Comparison of ENCODE assay signal across 1 cellular context in the genomic region with DNA sequence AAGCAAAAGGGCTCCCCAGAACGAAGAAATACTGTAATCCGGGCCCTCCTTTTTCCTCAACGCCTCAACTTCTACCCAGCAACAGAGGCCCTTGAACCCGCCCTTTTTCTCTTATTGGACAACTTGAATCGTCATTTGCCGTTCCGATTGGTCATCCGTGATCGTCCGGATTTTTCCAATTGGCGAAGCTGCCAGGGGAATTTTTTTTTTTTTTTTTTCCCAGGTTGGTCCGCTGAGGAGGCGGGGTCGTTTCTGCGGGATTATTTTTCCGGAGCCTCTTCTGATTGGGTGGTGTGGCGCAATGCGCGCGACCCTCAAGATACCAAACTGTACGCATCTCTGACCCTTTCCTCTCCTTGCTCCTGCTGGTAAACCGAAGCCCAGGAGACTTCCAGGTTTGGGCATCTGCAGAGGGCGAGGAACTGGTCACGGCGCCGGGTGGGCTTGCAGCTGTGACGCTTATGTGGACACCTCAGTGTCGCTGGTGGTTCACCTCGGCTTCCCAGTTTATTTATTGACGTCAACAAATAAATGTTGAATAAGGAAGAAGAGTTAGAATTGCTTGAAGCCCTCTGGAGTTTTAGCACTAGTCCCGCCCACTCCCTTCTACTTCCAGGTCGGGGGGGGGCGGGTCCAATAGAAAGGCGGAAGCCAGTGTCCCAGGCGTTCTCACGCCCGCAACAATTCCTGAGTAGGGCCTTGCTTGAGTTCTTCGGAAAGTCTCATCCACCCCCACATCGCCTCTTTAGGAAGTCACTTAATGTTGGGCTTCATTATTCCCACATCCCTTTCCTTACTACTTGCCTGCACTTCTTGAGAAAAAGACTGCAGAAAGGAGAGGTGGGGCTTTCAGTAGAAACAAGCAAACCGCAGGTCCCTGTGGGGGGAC.
A peak's percentile ranks its signal among the peaks of the same experiment; 100 is the strongest.
TF ChIP-seq lines count a peak whose summit lies in the region.

A gene with protein sequence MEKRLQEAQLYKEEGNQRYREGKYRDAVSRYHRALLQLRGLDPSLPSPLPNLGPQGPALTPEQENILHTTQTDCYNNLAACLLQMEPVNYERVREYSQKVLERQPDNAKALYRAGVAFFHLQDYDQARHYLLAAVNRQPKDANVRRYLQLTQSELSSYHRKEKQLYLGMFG (plus strand): TSS at position 654 of the 889 bp plus-strand sequence. CDS start 363 bp downstream, outside the sequence.

TF ChIP-seq in HepG2, 621 proteins besides CTCF, POLR2A, EP300 and RAD21 (continued from another document and continues in another):
- no peak for TF ChIP-seq NRL (CRISPR knock-in tag; IDR thresholded peaks at IDR 0.05; ENCODE audit: borderline replicate concordance)
- TF ChIP-seq, protein P1, sequence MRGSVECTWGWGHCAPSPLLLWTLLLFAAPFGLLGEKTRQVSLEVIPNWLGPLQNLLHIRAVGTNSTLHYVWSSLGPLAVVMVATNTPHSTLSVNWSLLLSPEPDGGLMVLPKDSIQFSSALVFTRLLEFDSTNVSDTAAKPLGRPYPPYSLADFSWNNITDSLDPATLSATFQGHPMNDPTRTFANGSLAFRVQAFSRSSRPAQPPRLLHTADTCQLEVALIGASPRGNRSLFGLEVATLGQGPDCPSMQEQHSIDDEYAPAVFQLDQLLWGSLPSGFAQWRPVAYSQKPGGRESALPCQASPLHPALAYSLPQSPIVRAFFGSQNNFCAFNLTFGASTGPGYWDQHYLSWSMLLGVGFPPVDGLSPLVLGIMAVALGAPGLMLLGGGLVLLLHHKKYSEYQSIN (CRISPR knock-in tag; IDR thresholded peaks at IDR 0.05; ENCODE audit: borderline replicate concordance) = no peak
- TF ChIP-seq, protein P2, sequence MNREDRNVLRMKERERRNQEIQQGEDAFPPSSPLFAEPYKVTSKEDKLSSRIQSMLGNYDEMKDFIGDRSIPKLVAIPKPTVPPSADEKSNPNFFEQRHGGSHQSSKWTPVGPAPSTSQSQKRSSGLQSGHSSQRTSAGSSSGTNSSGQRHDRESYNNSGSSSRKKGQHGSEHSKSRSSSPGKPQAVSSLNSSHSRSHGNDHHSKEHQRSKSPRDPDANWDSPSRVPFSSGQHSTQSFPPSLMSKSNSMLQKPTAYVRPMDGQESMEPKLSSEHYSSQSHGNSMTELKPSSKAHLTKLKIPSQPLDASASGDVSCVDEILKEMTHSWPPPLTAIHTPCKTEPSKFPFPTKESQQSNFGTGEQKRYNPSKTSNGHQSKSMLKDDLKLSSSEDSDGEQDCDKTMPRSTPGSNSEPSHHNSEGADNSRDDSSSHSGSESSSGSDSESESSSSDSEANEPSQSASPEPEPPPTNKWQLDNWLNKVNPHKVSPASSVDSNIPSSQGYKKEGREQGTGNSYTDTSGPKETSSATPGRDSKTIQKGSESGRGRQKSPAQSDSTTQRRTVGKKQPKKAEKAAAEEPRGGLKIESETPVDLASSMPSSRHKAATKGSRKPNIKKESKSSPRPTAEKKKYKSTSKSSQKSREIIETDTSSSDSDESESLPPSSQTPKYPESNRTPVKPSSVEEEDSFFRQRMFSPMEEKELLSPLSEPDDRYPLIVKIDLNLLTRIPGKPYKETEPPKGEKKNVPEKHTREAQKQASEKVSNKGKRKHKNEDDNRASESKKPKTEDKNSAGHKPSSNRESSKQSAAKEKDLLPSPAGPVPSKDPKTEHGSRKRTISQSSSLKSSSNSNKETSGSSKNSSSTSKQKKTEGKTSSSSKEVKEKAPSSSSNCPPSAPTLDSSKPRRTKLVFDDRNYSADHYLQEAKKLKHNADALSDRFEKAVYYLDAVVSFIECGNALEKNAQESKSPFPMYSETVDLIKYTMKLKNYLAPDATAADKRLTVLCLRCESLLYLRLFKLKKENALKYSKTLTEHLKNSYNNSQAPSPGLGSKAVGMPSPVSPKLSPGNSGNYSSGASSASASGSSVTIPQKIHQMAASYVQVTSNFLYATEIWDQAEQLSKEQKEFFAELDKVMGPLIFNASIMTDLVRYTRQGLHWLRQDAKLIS (CRISPR knock-in tag; IDR thresholded peaks at IDR 0.05) = no peak
- TF ChIP-seq ZBTB3 (CRISPR knock-in tag; IDR thresholded peaks at IDR 0.05; ENCODE audit: borderline replicate concordance, low read depth) = 0 out of 2 replicates have a peak, but pooled peaks have one; percentile 36
- TF ChIP-seq, protein P3, sequence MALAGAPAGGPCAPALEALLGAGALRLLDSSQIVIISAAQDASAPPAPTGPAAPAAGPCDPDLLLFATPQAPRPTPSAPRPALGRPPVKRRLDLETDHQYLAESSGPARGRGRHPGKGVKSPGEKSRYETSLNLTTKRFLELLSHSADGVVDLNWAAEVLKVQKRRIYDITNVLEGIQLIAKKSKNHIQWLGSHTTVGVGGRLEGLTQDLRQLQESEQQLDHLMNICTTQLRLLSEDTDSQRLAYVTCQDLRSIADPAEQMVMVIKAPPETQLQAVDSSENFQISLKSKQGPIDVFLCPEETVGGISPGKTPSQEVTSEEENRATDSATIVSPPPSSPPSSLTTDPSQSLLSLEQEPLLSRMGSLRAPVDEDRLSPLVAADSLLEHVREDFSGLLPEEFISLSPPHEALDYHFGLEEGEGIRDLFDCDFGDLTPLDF (CRISPR knock-in tag; IDR thresholded peaks at IDR 0.05) = peak; percentile 45; the same call in 1 of the 2 replicates
- TF ChIP-seq, protein P4, sequence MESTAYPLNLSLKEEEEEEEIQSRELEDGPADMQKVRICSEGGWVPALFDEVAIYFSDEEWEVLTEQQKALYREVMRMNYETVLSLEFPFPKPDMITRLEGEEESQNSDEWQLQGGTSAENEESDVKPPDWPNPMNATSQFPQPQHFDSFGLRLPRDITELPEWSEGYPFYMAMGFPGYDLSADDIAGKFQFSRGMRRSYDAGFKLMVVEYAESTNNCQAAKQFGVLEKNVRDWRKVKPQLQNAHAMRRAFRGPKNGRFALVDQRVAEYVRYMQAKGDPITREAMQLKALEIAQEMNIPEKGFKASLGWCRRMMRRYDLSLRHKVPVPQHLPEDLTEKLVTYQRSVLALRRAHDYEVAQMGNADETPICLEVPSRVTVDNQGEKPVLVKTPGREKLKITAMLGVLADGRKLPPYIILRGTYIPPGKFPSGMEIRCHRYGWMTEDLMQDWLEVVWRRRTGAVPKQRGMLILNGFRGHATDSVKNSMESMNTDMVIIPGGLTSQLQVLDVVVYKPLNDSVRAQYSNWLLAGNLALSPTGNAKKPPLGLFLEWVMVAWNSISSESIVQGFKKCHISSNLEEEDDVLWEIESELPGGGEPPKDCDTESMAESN (CRISPR knock-in tag; conservative IDR thresholded peaks at IDR 0.05) = peak; percentile 78
- TF ChIP-seq, protein P5, sequence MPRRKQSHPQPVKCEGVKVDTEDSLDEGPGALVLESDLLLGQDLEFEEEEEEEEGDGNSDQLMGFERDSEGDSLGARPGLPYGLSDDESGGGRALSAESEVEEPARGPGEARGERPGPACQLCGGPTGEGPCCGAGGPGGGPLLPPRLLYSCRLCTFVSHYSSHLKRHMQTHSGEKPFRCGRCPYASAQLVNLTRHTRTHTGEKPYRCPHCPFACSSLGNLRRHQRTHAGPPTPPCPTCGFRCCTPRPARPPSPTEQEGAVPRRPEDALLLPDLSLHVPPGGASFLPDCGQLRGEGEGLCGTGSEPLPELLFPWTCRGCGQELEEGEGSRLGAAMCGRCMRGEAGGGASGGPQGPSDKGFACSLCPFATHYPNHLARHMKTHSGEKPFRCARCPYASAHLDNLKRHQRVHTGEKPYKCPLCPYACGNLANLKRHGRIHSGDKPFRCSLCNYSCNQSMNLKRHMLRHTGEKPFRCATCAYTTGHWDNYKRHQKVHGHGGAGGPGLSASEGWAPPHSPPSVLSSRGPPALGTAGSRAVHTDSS (CRISPR knock-in tag; conservative IDR thresholded peaks at IDR 0.05) = no peak
- no peak for TF ChIP-seq RAD51 (IDR thresholded peaks at IDR 0.05; ENCODE audit: borderline replicate concordance)
- TF ChIP-seq BCL6 (CRISPR knock-in tag; IDR thresholded peaks at IDR 0.05) = no peak
- no peak for TF ChIP-seq IRX3 (CRISPR knock-in tag; IDR thresholded peaks at IDR 0.05; ENCODE audit: borderline replicate concordance, low read depth)
- peak; percentile 68; the same call in 1 of the 2 replicates for TF ChIP-seq ZNF33A (CRISPR knock-in tag; IDR thresholded peaks at IDR 0.05; ENCODE audit: borderline replicate concordance)
- TF ChIP-seq, protein P6, sequence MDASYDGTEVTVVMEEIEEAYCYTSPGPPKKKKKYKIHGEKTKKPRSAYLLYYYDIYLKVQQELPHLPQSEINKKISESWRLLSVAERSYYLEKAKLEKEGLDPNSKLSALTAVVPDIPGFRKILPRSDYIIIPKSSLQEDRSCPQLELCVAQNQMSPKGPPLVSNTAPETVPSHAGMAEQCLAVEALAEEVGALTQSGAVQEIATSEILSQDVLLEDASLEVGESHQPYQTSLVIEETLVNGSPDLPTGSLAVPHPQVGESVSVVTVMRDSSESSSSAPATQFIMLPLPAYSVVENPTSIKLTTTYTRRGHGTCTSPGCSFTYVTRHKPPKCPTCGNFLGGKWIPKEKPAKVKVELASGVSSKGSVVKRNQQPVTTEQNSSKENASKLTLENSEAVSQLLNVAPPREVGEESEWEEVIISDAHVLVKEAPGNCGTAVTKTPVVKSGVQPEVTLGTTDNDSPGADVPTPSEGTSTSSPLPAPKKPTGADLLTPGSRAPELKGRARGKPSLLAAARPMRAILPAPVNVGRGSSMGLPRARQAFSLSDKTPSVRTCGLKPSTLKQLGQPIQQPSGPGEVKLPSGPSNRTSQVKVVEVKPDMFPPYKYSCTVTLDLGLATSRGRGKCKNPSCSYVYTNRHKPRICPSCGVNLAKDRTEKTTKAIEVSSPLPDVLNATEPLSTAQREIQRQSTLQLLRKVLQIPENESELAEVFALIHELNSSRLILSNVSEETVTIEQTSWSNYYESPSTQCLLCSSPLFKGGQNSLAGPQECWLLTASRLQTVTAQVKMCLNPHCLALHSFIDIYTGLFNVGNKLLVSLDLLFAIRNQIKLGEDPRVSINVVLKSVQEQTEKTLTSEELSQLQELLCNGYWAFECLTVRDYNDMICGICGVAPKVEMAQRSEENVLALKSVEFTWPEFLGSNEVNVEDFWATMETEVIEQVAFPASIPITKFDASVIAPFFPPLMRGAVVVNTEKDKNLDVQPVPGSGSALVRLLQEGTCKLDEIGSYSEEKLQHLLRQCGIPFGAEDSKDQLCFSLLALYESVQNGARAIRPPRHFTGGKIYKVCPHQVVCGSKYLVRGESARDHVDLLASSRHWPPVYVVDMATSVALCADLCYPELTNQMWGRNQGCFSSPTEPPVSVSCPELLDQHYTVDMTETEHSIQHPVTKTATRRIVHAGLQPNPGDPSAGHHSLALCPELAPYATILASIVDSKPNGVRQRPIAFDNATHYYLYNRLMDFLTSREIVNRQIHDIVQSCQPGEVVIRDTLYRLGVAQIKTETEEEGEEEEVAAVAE (CRISPR knock-in tag; IDR thresholded peaks at IDR 0.05; ENCODE audit: borderline replicate concordance) = peak; percentile 41; the same call in 1 of the 2 replicates
- 0 out of 2 replicates have a peak, but pooled peaks have one; percentile 42 for TF ChIP-seq CEBPB (IDR thresholded peaks at IDR 0.05; ENCODE audit: borderline replicate concordance, low read depth, low read length)
- TF ChIP-seq RARA (CRISPR knock-in tag; IDR thresholded peaks at IDR 0.05) = no peak
- no peak for TF ChIP-seq HHEX (CRISPR knock-in tag; IDR thresholded peaks at IDR 0.05)
- no peak for TF ChIP-seq ZNF883 (CRISPR knock-in tag; IDR thresholded peaks at IDR 0.05; ENCODE audit: not compliant biosample characterization)
- no peak for TF ChIP-seq ZNF431 (CRISPR knock-in tag; IDR thresholded peaks at IDR 0.05; ENCODE audit: borderline replicate concordance, low read depth)
- TF ChIP-seq ZNF143 (CRISPR knock-in tag; IDR thresholded peaks at IDR 0.05) = peak; percentile 45; the same call in 1 of the 2 replicates
- TF ChIP-seq, protein P7, sequence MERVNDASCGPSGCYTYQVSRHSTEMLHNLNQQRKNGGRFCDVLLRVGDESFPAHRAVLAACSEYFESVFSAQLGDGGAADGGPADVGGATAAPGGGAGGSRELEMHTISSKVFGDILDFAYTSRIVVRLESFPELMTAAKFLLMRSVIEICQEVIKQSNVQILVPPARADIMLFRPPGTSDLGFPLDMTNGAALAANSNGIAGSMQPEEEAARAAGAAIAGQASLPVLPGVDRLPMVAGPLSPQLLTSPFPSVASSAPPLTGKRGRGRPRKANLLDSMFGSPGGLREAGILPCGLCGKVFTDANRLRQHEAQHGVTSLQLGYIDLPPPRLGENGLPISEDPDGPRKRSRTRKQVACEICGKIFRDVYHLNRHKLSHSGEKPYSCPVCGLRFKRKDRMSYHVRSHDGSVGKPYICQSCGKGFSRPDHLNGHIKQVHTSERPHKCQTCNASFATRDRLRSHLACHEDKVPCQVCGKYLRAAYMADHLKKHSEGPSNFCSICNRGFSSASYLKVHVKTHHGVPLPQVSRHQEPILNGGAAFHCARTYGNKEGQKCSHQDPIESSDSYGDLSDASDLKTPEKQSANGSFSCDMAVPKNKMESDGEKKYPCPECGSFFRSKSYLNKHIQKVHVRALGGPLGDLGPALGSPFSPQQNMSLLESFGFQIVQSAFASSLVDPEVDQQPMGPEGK (CRISPR knock-in tag; IDR thresholded peaks at IDR 0.05) = peak; percentile 4; the same call in 1 of the 2 replicates
- TF ChIP-seq, protein P8, sequence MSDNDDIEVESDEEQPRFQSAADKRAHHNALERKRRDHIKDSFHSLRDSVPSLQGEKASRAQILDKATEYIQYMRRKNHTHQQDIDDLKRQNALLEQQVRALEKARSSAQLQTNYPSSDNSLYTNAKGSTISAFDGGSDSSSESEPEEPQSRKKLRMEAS (IDR thresholded peaks at IDR 0.05) = peak; percentile 64
- TF ChIP-seq ZC3H13 (CRISPR knock-in tag; IDR thresholded peaks at IDR 0.05) = 0 out of 2 replicates have a peak, but pooled peaks have one; percentile 41
- TF ChIP-seq XBP1 (CRISPR knock-in tag; IDR thresholded peaks at IDR 0.05) = 0 out of 2 replicates have a peak, but pooled peaks have one; percentile 52
- TF ChIP-seq ZNF343 (CRISPR knock-in tag; IDR thresholded peaks at IDR 0.05) = no peak
- TF ChIP-seq, protein P9, sequence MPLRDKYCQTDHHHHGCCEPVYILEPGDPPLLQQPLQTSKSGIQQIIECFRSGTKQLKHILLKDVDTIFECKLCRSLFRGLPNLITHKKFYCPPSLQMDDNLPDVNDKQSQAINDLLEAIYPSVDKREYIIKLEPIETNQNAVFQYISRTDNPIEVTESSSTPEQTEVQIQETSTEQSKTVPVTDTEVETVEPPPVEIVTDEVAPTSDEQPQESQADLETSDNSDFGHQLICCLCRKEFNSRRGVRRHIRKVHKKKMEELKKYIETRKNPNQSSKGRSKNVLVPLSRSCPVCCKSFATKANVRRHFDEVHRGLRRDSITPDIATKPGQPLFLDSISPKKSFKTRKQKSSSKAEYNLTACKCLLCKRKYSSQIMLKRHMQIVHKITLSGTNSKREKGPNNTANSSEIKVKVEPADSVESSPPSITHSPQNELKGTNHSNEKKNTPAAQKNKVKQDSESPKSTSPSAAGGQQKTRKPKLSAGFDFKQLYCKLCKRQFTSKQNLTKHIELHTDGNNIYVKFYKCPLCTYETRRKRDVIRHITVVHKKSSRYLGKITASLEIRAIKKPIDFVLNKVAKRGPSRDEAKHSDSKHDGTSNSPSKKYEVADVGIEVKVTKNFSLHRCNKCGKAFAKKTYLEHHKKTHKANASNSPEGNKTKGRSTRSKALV (CRISPR knock-in tag; IDR thresholded peaks at IDR 0.05) = no peak
- TF ChIP-seq ZFP36L2 (CRISPR knock-in tag; IDR thresholded peaks at IDR 0.05) = no peak
